In the genomic region with DNA sequence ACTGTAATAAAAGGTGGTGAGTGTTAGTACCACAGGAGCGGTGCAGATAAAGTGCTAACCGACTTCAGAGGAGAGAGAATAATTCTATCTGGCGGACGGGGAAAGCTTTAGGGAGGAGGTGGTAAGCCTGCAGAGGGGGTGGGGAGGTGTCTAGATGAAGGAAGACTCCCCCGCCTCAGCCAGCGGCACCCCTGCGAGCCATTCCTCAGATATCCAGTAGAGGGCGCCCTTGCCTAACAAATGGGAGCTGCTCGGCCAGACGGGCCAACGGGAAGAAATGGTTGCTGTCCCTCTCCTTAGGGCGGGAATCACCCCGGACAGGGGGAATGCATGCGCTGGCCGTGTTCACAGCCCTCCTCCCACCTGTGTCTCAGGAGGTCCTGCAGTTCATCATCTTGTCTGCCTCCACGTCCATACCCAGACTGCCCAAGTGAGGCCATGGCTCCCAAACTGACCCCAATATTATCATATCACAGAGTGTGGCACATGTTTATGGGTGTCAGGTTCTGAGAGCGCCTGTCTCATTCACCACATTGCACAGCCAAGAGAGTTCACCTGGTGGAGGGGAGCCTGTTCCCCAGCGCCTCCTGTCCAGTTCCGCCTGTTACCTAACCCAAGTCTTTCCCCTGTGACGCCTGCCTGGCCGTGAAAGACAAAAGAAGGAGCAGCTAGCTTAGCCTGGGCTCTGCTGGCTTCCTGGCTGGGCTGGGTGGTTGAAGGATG, we compare ENCODE assay signal across 8 cellular contexts.
DNase-seq lines count a peak whose midpoint lies in the region; ATAC-seq and TF ChIP-seq lines count a peak whose summit lies in the region.

No MANE protein-coding gene starts in this region.

- peak; percentile 93 for TF ChIP-seq CTCF in choroid plexus epithelial cell (conservative IDR thresholded peaks at IDR 0.05; ENCODE audit: low read depth, low read length)

- DNase-seq in A172 (ENCODE audit: low spot score) (peak; percentile 60), NCI-H510A (lab: John Stamatoyannopoulos, UW) (peak; percentile 57), choroid plexus epithelial cell (ENCODE audit: low read depth) (peak; percentile 77), left lobe of liver (ENCODE audit: low spot score) (peak; percentile 74)
- DNase-seq in activated CD4-positive, alpha-beta T cell treated with anti-CD3 and anti-CD28 coated beads for 24 hours (ENCODE audit: low read depth in 2 of 2), result peak; percentile 62 to 64
- DNase-seq in stimulated activated CD4-positive, alpha-beta T cell treated with anti-CD3 and anti-CD28 coated beads, Interleukin-4, amount 100 ng/mL, for 1 hour, result peak; percentile 65

- peak; percentile 67 for ATAC-seq in GM18511 (IDR thresholded peaks at IDR 0.05; ENCODE audit: unreplicated experiment)
- ATAC-seq in HG03354 (IDR thresholded peaks at IDR 0.05; ENCODE audit: poor library complexity, severe bottlenecking, unreplicated experiment), result peak; percentile 86
- ATAC-seq in left lobe of liver, result peak; percentile 97

- no peak overlapping the region for H3K4me3 ChIP-seq in choroid plexus epithelial cell (ENCODE audit: low read depth, low read length)
